Comparison of ENCODE assay signal across 11 cellular contexts in the genomic region with DNA sequence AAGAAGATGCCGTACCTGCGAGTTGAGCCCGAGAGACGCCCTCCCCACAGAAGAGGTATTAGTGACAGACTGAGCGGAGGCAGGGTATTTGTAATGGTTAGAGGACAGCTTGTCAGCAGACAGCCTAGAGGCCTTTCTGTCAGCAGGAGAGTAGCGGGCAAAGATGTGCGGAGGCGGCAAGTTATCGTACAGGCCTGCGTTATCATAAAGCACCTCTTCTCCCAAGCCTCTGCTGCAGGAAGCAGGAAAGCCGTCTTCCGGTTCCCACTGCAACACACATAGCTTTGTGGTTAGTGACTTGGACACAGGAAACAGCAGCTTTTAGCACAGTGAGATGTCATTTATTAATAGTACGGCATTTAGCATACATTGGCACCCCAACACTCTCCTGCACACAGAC.
DNase-seq lines count a peak whose midpoint lies in the region; ATAC-seq, FAIRE-seq and TF ChIP-seq lines count a peak whose summit lies in the region.
"Had no signal": no experiment of that assay in that cellular context is flagged by ENCODE, and none has a peak within 500 bp of the region (broad histone marks: within the 10 kb centered on the region; RNA-seq: fewer than 3 reads in every experiment).

No MANE protein-coding gene starts in this region.

- ATAC-seq in activated T-helper 17 cell treated with anti-CD3 and anti-CD28 coated beads, Interleukin-2, amount 50 U/mL, for 72 hours (replicated peaks) = no peak
- ATAC-seq in GM19324 (IDR thresholded peaks at IDR 0.05; ENCODE audit: low FRiP score, unreplicated experiment) = no peak
- ATAC-seq in foreskin keratinocyte = no peak

- H3K4me3 Mint-ChIP-seq in activated T-helper 17 cell treated with anti-CD3 and anti-CD28 coated beads, Interleukin-2, amount 50 U/mL, for 72 hours = peak overlapping the region; percentile 57
- H3K4me3 Mint-ChIP-seq in glutamatergic neuron (ENCODE audit: unreplicated experiment) = no peak overlapping the region
- H3K4me3 Mint-ChIP-seq: IgD-negative memory B cell had no signal

- H3K27ac Mint-ChIP-seq in activated T-helper 17 cell treated with anti-CD3 and anti-CD28 coated beads, Interleukin-2, amount 50 U/mL, for 72 hours = peak overlapping the region; percentile 65
- peak overlapping the region; percentile 66 for H3K27ac Mint-ChIP-seq in glutamatergic neuron (ENCODE audit: unreplicated experiment)

- no peak for FAIRE-seq in D721Med (lab: Jason Lieb, UNC)

- no peaks in the 10 kb centered on the region for H3K27me3 ChIP-seq in foreskin keratinocyte
- H3K27me3 ChIP-seq: testis had no signal

- H3K9me3 Mint-ChIP-seq in activated T-helper 17 cell treated with anti-CD3 and anti-CD28 coated beads, Interleukin-2, amount 50 U/mL, for 72 hours = no peaks in the 10 kb centered on the region
- peaks cover 64% of the 10 kb centered on the region for H3K9me3 Mint-ChIP-seq in glutamatergic neuron (ENCODE audit: unreplicated experiment)

- TF ChIP-seq CTCF in glutamatergic neuron (IDR thresholded peaks at IDR 0.05; ENCODE audit: partially characterized antibody, unreplicated experiment) (no peak), D721Med (IDR thresholded peaks at IDR 0.05; ENCODE audit: insufficient read depth, missing control alignments) (no peak), foreskin keratinocyte (conservative IDR thresholded peaks at IDR 0.05) (no peak)

- H3K27ac ChIP-seq in skin epidermis (peak overlapping the region in 11 of 21 experiments; percentile 1 to 72 (median 28)), foreskin keratinocyte (no peak overlapping the region)

- no peaks in the 10 kb centered on the region for H3K4me1 ChIP-seq in foreskin keratinocyte

- no peaks in the 10 kb centered on the region for H3K27me3 Mint-ChIP-seq in activated T-helper 17 cell treated with anti-CD3 and anti-CD28 coated beads, Interleukin-2, amount 50 U/mL, for 72 hours
- H3K27me3 Mint-ChIP-seq in glutamatergic neuron (ENCODE audit: unreplicated experiment) = peaks cover 55% of the 10 kb centered on the region

- DNase-seq in activated CD4-positive, alpha-beta T cell treated with anti-CD3 and anti-CD28 coated beads for 48 hours = peak; percentile 46
- no peak for DNase-seq in activated CD4-positive, alpha-beta T cell treated with anti-CD3 and anti-CD28 coated beads, Interleukin-2, amount 50 U/mL, for 48 hours
- DNase-seq in glutamatergic neuron (no peak), D721Med (ENCODE audit: insufficient read length, low spot score) (no peak), foreskin keratinocyte (no peak)
- DNase-seq: NCI-H446 treated with DMSO at 0.1 percent for 48 hours, testis had no signal

- H3K4me1 Mint-ChIP-seq in activated T-helper 17 cell treated with anti-CD3 and anti-CD28 coated beads, Interleukin-2, amount 50 U/mL, for 72 hours = peaks cover 28% of the 10 kb centered on the region
- H3K4me1 Mint-ChIP-seq in glutamatergic neuron (ENCODE audit: low read depth, unreplicated experiment) = peaks cover 55% of the 10 kb centered on the region

- peaks cover 76% of the 10 kb centered on the region for H3K36me3 Mint-ChIP-seq in activated T-helper 17 cell treated with anti-CD3 and anti-CD28 coated beads, Interleukin-2, amount 50 U/mL, for 72 hours (ENCODE audit: low read depth)
- H3K36me3 Mint-ChIP-seq in glutamatergic neuron (ENCODE audit: unreplicated experiment) = peaks cover 16% of the 10 kb centered on the region
- H3K36me3 Mint-ChIP-seq: IgD-negative memory B cell had no signal

- no peak overlapping the region for H3K4me3 ChIP-seq in skin epidermis
- H3K4me3 ChIP-seq: testis had no signal
